In the genomic region with DNA sequence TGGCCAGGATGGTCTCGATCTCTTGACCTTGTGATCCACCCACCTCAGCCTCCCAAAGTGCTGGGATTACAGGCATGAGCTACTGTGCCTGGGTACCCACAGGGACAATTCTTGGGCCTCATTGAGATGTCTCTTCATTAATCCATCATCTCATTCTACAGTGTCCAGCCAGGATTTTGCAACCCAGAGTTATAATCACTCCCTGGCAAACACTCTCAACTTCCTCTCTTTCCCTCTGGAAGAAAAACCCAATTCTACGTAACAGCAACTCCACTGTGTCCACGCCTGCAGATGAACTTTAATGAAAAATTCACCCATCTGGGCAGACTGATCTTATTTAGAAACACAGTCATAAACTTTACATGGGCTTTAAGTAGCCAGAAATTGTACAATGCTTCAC, we compare ENCODE assay signal across 20 cellular contexts.
"Had no signal": no experiment of that assay in that cellular context is flagged by ENCODE, and none has a peak within 500 bp of the region (broad histone marks: within the 10 kb centered on the region; RNA-seq: fewer than 3 reads in every experiment).

No MANE protein-coding gene starts in this region.

- H3K4me3 ChIP-seq: K562, Peyer's patch had no signal

- H3K9me3 ChIP-seq: Peyer's patch had no signal

- ATAC-seq: activated CD4-positive, CD25-positive, alpha-beta regulatory T cell treated with anti-CD3 and anti-CD28 coated beads, Interleukin-2, amount 50 U/mL, for 24 hours; activated CD8-positive, alpha-beta T cell treated with anti-CD3 and anti-CD28 coated beads for 36 hours; activated T-cell treated with anti-CD3 and anti-CD28 coated beads, Interleukin-2, amount 50 U/mL, for 72 hours; K562 had no signal

- H3K4me1 ChIP-seq: Peyer's patch had no signal

- H3K36me3 ChIP-seq: Peyer's patch had no signal

- H3K27ac ChIP-seq: Peyer's patch, RWPE1 had no signal

- DNase-seq: activated CD4-positive, alpha-beta T cell treated with anti-CD3 and anti-CD28 coated beads for 4 hours; activated CD8-positive, alpha-beta memory T cell treated with anti-CD3 and anti-CD28 coated beads, Interleukin-2, amount 50 U/mL, for 4 hours; activated CD8-positive, alpha-beta T cell treated with anti-CD3 and anti-CD28 coated beads for 36 hours; activated gamma-delta T cell treated with Interleukin-2 at 50 U/mL for 16 hours; activated naive CD4-positive, alpha-beta T cell treated with anti-CD3 and anti-CD28 coated beads, Interleukin-2, amount 10 ng/mL, durations not matched to agents 7 days and 5 days; activated naive CD8-positive, alpha-beta T cell treated with anti-CD3 and anti-CD28 coated beads for 36 hours; activated T-cell treated with anti-CD3 and anti-CD28 coated beads, Interleukin-2, amount 50 U/mL, for 72 hours; Kasumi-1; NCI-H1048; NCI-H146; NCI-H1930; NCI-H2171; NCI-H345; NCI-H510A; NCI-H526 treated with DMSO at 0.1 percent for 48 hours; Peyer's patch; SHP77 treated with DMSO at 0.1 percent for 48 hours had no signal

- H3K27me3 ChIP-seq: Peyer's patch had no signal
